In genomic region chr17:17067277-17067676, GRCh38 we compare ENCODE assay signal across 14 cellular contexts. TPM values are rescaled to one million over a fixed set of nuclear protein-coding genes. Genes with fewer than 3 reads are reported as not detected.
DNase-seq lines count a peak whose midpoint lies in the region; ATAC-seq and TF ChIP-seq lines count a peak whose summit lies in the region.
"Had no signal": no experiment of that assay in that cellular context is flagged by ENCODE, and none has a peak within 500 bp of the region (broad histone marks: within the 10 kb centered on the region; RNA-seq: fewer than 3 reads in every experiment).

No MANE protein-coding gene starts in this region.

- ATAC-seq in HG02623 (IDR thresholded peaks at IDR 0.05; ENCODE audit: unreplicated experiment) (no peak), left ventricle myocardium superior (no peak)

- CTCF ChIA-PET in HEK293T (lab: Yijun Ruan, JAX) = no interaction called here

- POLR2A ChIA-PET in HEK293T (lab: Yijun Ruan, JAX) = interaction anchor here (1.1 to 1.4 kb wide), 2 partner anchors 10 to 12 kb away, joined by 3 read pairs; no protein-coding TSS in a partner anchor

- TF ChIP-seq CTCF in astrocyte of the spinal cord (IDR thresholded peaks at IDR 0.05; ENCODE audit: low read depth, low read length) = no peak
- no peak for TF ChIP-seq CTCF in prostate gland (IDR thresholded peaks at IDR 0.05)

- no peaks in the 10 kb centered on the region for H3K9me3 ChIP-seq in prostate gland
- H3K9me3 ChIP-seq: suprapubic skin had no signal

- in situ Hi-C loops in ACHN (cut with HindIII; ENCODE audit: low pct_ligation_motif_present, low pct_unique_long_range_greater_than_20kb, low sequenced_read_pairs) = no loop called here
- in situ Hi-C loops in astrocyte of the spinal cord (cut with HindIII; ENCODE audit: low sequenced_read_pairs) = no loop called here

- intact Hi-C loops in prostate gland (cut with DNase I) (no loop called here), left ventricle myocardium superior (cut with micrococcal nuclease) (no loop called here)

- H3K4me3 ChIP-seq in astrocyte of the spinal cord (ENCODE audit: low read depth, low read length) (no peak overlapping the region), prostate gland (no peak overlapping the region)
- H3K4me3 ChIP-seq: suprapubic skin had no signal

- no peaks in the 10 kb centered on the region for H3K36me3 ChIP-seq in prostate gland
- H3K36me3 ChIP-seq: suprapubic skin had no signal

- H3K4me1 ChIP-seq in prostate gland (replicated peaks) = no peaks in the 10 kb centered on the region

- no peak overlapping the region for H3K27ac ChIP-seq in prostate gland
- H3K27ac ChIP-seq: C4-2B, KMS-11, suprapubic skin, VCaP had no signal

- DNase-seq in ACHN = peak; percentile 74
- DNase-seq in HEK293T (ENCODE audit: extremely low spot score) = no peak
- DNase-seq in astrocyte of the spinal cord (ENCODE audit: low read depth, low spot score) = peak; percentile 29
- DNase-seq in mesenteric fat pad (ENCODE audit: low spot score) = peak; percentile 5
- DNase-seq in prostate gland (ENCODE audit: low spot score) = no peak
- no peak for DNase-seq in left ventricle myocardium superior
- no peak for DNase-seq in NOMO-1 treated with DMSO at 0.1 percent for 48 hours (lab: John Stamatoyannopoulos, UW; ENCODE audit: unreplicated experiment)
- DNase-seq: RPMI8226; stimulated activated CD4-positive, alpha-beta T cell treated with anti-CD3 and anti-CD28 coated beads, Interleukin-4, amount 100 ng/mL, for 4 hours had no signal

- 82% methylated on average over 5 of the region's 5 CpGs for WGBS in prostate gland

- TF ChIP-seq POLR2A in prostate gland (IDR thresholded peaks at IDR 0.05) = no peak

- H3K27me3 ChIP-seq in prostate gland (replicated peaks; ENCODE audit: insufficient read depth) = no peaks in the 10 kb centered on the region
- H3K27me3 ChIP-seq: suprapubic skin had no signal

TF ChIP-seq in HEK293T, 16 proteins besides CTCF, POLR2A, EP300 and RAD21:
- TF ChIP-seq FOXK2 (IDR thresholded peaks at IDR 0.05) (no peak), PKNOX1 (IDR thresholded peaks at IDR 0.05) (peak; percentile 8; the same call in 1 of the 2 replicates)

RNA-seq across cellular contexts. Expression of gene MPRIP, which starts 25.0 kb away (rescaled TPM):
- total RNA-seq in mesenteric fat pad = 293 TPM
- total RNA-seq in prostate gland = 100 to 1,000 TPM in 1 of 2 donors, 10 to 100 TPM in 1; 84.3 to 258 TPM
- total RNA-seq in left ventricle myocardium superior = 335 TPM

Comparison
In these comparisons a context has a peak if more than half of its experiments do, and no peak if none do; other contexts are left out.
1. DNase-seq: peak in ACHN (single experiment), astrocyte of the spinal cord (single experiment) and mesenteric fat pad (single experiment); none in HEK293T (single experiment), prostate gland (single experiment), left ventricle myocardium superior (single experiment) and NOMO-1 treated with DMSO at 0.1 percent for 48 hours (single experiment).